ENCODE assay signal across 8 cellular contexts in genomic region chr6:26571592-26572296, GRCh38. TPM values are rescaled to one million over a fixed set of nuclear protein-coding genes. Genes with fewer than 3 reads are reported as not detected.
DNase-seq lines count a peak whose midpoint lies in the region; ATAC-seq, FAIRE-seq and TF ChIP-seq lines count a peak whose summit lies in the region.

No MANE protein-coding gene starts in this region.

- H4K91ac ChIP-seq in H1 (replicated peaks; ENCODE audit: insufficient read length, low read length), result no peak overlapping the region

- H4K20me1 ChIP-seq in GM23338 (replicated peaks; ENCODE audit: insufficient read depth), result no peaks in the 10 kb centered on the region
- H4K20me1 ChIP-seq in H1 (replicated peaks in 1 of 2; ENCODE audit: control insufficient read depth in 1 of 2, insufficient read depth in 2 of 2, low read length in 2 of 2), result no peaks in the 10 kb centered on the region

- H3K4me2 ChIP-seq in GM23338, result peak overlapping the region; percentile 71
- H3K4me2 ChIP-seq in H1 (ENCODE audit: insufficient read depth in 1 of 2, low read depth in 2 of 2, low read length in 2 of 2), result peak overlapping the region; percentile 49 to 63
- H3K4me2 ChIP-seq in mesendoderm (ENCODE audit: low read length), result peak overlapping the region; percentile 75

- H3K4me1 Mint-ChIP-seq in GM23338, result peaks cover 11% of the 10 kb centered on the region
- peaks cover 28% of the 10 kb centered on the region for H3K4me1 Mint-ChIP-seq in activated B cell treated with CpG ODN at 0.5 μM for 24 hours

- H3K9ac ChIP-seq in H1 (replicated peaks in 1 of 4; ENCODE audit: extremely low read depth in 1 of 4, low read depth in 3 of 4, low read length in 3 of 4) (peak overlapping the region in 3 of 4 experiments; percentile 24 to 56 (median 38); a peak in 3 of 7 replicates), mesendoderm (ENCODE audit: low read length) (peak overlapping the region; percentile 5), stomach smooth muscle (ENCODE audit: low read length in 2 of 2) (peak overlapping the region; percentile 11 to 29)

- no peak overlapping the region for H3K14ac ChIP-seq in H1 (ENCODE audit: insufficient read length)

- ATAC-seq in GM23338 (peak; percentile 62), activated B cell treated with CpG ODN at 0.5 μM for 24 hours (ENCODE audit: low read depth) (peak; percentile 26), HG02981 (IDR thresholded peaks at IDR 0.05; ENCODE audit: unreplicated experiment) (no peak)

- H3K9me3 Mint-ChIP-seq in GM23338, result peaks cover 14% of the 10 kb centered on the region; the same call in 2 of the 3 replicates
- no peaks in the 10 kb centered on the region for H3K9me3 Mint-ChIP-seq in activated B cell treated with CpG ODN at 0.5 μM for 24 hours

- peak overlapping the region; percentile 70 for H3K4me3 ChIP-seq in AG04449 (ENCODE audit: low read depth, low read length)
- peak overlapping the region; percentile 70 for H3K4me3 ChIP-seq in GM23338
- peak overlapping the region; percentile 86 to 92 (median 88) for H3K4me3 ChIP-seq in H1 (ENCODE audit: extremely low read depth in 1 of 4, insufficient read depth in 2 of 4, low read depth in 3 of 4, low read length in 4 of 4)
- H3K4me3 ChIP-seq in mesendoderm (ENCODE audit: low read length), result peak overlapping the region; percentile 66
- H3K4me3 ChIP-seq in stomach smooth muscle (ENCODE audit: low read length in 2 of 2), result peak overlapping the region; percentile 38 to 66

- peak; percentile 88 for FAIRE-seq in H1 (lab: Jason Lieb, UNC)

- peaks cover 7% of the 10 kb centered on the region; the same call in 1 of the 2 replicates for H3K4me1 ChIP-seq in GM23338 (ENCODE audit: insufficient read depth)
- H3K4me1 ChIP-seq in H1 (replicated peaks in 1 of 4; ENCODE audit: control insufficient read depth in 3 of 4, insufficient read depth in 4 of 4, low read length in 3 of 4), result no peaks in the 10 kb centered on the region
- H3K4me1 ChIP-seq in mesendoderm (ENCODE audit: control insufficient read depth, low read depth, low read length), result no peaks in the 10 kb centered on the region
- peaks cover 4% of the 10 kb centered on the region for H3K4me1 ChIP-seq in stomach smooth muscle (ENCODE audit: control insufficient read depth, insufficient read depth, low read length)

- H3K18ac ChIP-seq in H1 (ENCODE audit: extremely low read depth, low read length) (no peak overlapping the region), mesendoderm (ENCODE audit: low read length) (no peak overlapping the region)

- H3K27ac Mint-ChIP-seq in GM23338, result peak overlapping the region; percentile 95
- H3K27ac Mint-ChIP-seq in activated B cell treated with CpG ODN at 0.5 μM for 24 hours, result peak overlapping the region; percentile 85

- H4K5ac ChIP-seq in H1 (ENCODE audit: insufficient read length, low read depth, low read length), result no peak overlapping the region
- no peak overlapping the region for H4K5ac ChIP-seq in mesendoderm (ENCODE audit: low read length)

- H3K79me1 ChIP-seq in H1 (ENCODE audit: low read depth, low read length) (no peaks in the 10 kb centered on the region), mesendoderm (ENCODE audit: low read length) (no peaks in the 10 kb centered on the region)

- H3K23ac ChIP-seq in H1 (ENCODE audit: insufficient read length) (no peak overlapping the region), mesendoderm (ENCODE audit: low read length) (no peak overlapping the region)

- H3K4ac ChIP-seq in H1 (replicated peaks; ENCODE audit: insufficient read length, low read depth, low read length), result no peak overlapping the region
- no peak overlapping the region for H3K4ac ChIP-seq in mesendoderm (ENCODE audit: low read depth, low read length)

- no peak overlapping the region for H2BK20ac ChIP-seq in H1 (ENCODE audit: low read length)

- H2AK5ac ChIP-seq in H1 (ENCODE audit: low read depth, low read length), result no peak overlapping the region
- H2AK5ac ChIP-seq in mesendoderm (ENCODE audit: low read length), result no peak overlapping the region

- H2BK15ac ChIP-seq in H1 (ENCODE audit: low read length) (no peak overlapping the region), mesendoderm (replicated peaks; ENCODE audit: low read depth) (no peak overlapping the region)

- no peaks in the 10 kb centered on the region for H3K9me2 ChIP-seq in GM23338 (ENCODE audit: insufficient read depth)

- H3K79me2 ChIP-seq in GM23338 (replicated peaks; ENCODE audit: insufficient read depth) (no peaks in the 10 kb centered on the region), H1 (ENCODE audit: control insufficient read depth in 1 of 2, insufficient read depth in 2 of 2, low read length in 2 of 2) (no peaks in the 10 kb centered on the region), mesendoderm (ENCODE audit: control insufficient read depth, insufficient read depth, low read length) (no peaks in the 10 kb centered on the region)

- H2AFZ ChIP-seq in GM23338 (peak overlapping the region; percentile 87), H1 (ENCODE audit: low read length) (peak overlapping the region; percentile 90)

- CTCF ChIA-PET in AG04449 (lab: Yijun Ruan, JAX), result interaction anchor here (0.6 to 20.3 kb wide), 14 partner anchors 8 to 507 kb away, joined by 3 to 380 read pairs (median 6); partner anchors contain the start of gene ABT1
- CTCF ChIA-PET in activated B cell treated with CpG ODN at 0.5 μM for 24 hours (lab: Charles Lee), result interaction anchor here (1.3 to 6.4 kb wide), 5 partner anchors 17 to 507 kb away, joined by 3 to 37 read pairs (median 4); no protein-coding TSS in a partner anchor
- CTCF ChIA-PET in H1 (lab: Charles Lee; ENCODE audit: partially characterized antibody), result interaction anchor here (0.6 to 14.7 kb wide), 10 partner anchors 16 to 258 kb away, joined by 3 to 134 read pairs (median 4); partner anchors contain the start of gene ABT1

- DNase-seq in AG04449 (ENCODE audit: low read depth, low spot score), result no peak
- DNase-seq in GM23338 (ENCODE audit: low spot score), result peak; percentile 89
- DNase-seq in NCI-H345 (lab: John Stamatoyannopoulos, UW), result peak; percentile 92
- no peak for DNase-seq in activated B cell treated with CpG ODN at 0.5 μM for 24 hours
- DNase-seq in H1 (ENCODE audit: low read depth in 1 of 2, low spot score in 2 of 2), result peak in 1 of 2 experiments; percentile 87
- DNase-seq in mesendoderm, result peak; percentile 97

- WGBS in H1 (ENCODE audit: extremely low coverage in 1 of 2, insufficient coverage in 1 of 2, insufficient read length in 1 of 2, insufficient replicate concordance in 2 of 2, low coverage in 1 of 2, low lambda C conversion rate in 2 of 2, missing lambda C conversion rate in 1 of 2), 2 experiments, result 8% methylated on average over 24 of the region's 24 CpGs; no CpG with 5 or more reads in 1 of the 2 experiments
- no CpG with 5 or more reads among the region's 24 CpGs for WGBS in mesendoderm (ENCODE audit: extremely low coverage, insufficient coverage, low lambda C conversion rate)

- no peak; a peak in 1 of 3 replicates for TF ChIP-seq EP300 in H1 (IDR thresholded peaks at IDR 0.05; ENCODE audit: borderline replicate concordance in 1 of 2, low read depth in 2 of 2, low read length in 2 of 2)

- H3K36me3 ChIP-seq in GM23338 (ENCODE audit: insufficient read depth) (no peaks in the 10 kb centered on the region), H1 (ENCODE audit: control insufficient read depth in 2 of 4, insufficient read depth in 4 of 4, low read length in 3 of 4) (no peaks in the 10 kb centered on the region), mesendoderm (ENCODE audit: control insufficient read depth, insufficient read depth, low read length) (no peaks in the 10 kb centered on the region), stomach smooth muscle (ENCODE audit: control insufficient read depth in 2 of 2, insufficient read depth in 2 of 2, low read length in 2 of 2) (no peaks in the 10 kb centered on the region)

- TF ChIP-seq CTCF in AG04449 (IDR thresholded peaks at IDR 0.05; ENCODE audit: insufficient read depth, low read length, missing control alignments), result no peak
- no peak for TF ChIP-seq CTCF in GM23338 (conservative IDR thresholded peaks at IDR 0.05; ENCODE audit: low read depth in 2 of 2)
- no peak for TF ChIP-seq CTCF in activated B cell treated with CpG ODN at 0.5 μM for 24 hours (IDR thresholded peaks at IDR 0.05)
- 0 out of 4 replicates have a peak, but pooled peaks of 1 of the 3 experiments have one; percentile 5 for TF ChIP-seq CTCF in H1 (IDR thresholded peaks at IDR 0.05; ENCODE audit: control extremely low read depth in 1 of 3, insufficient read depth in 1 of 3, low read depth in 1 of 3, low read length in 3 of 3)

- no peaks in the 10 kb centered on the region for H3K27me3 ChIP-seq in GM23338 (ENCODE audit: insufficient read depth)
- no peaks in the 10 kb centered on the region for H3K27me3 ChIP-seq in H1 (replicated peaks in 1 of 4; ENCODE audit: control insufficient read depth in 3 of 4, extremely low read depth in 1 of 4, insufficient read depth in 3 of 4, low read length in 3 of 4)
- no peaks in the 10 kb centered on the region for H3K27me3 ChIP-seq in mesendoderm (ENCODE audit: insufficient read depth, low read length, poor library complexity)
- peaks cover 7 to 10% of the 10 kb centered on the region in 2 donors for H3K27me3 ChIP-seq in stomach smooth muscle (ENCODE audit: control insufficient read depth in 1 of 2, insufficient read depth in 2 of 2, low read length in 2 of 2)

- peak overlapping the region; percentile 96 for H3K4me3 Mint-ChIP-seq in GM23338
- peak overlapping the region; percentile 87 for H3K4me3 Mint-ChIP-seq in activated B cell treated with CpG ODN at 0.5 μM for 24 hours

- no peak overlapping the region for H2BK12ac ChIP-seq in H1 (ENCODE audit: low read depth, low read length)

- H3K9me3 ChIP-seq in H1 (ENCODE audit: insufficient read depth in 2 of 2, low read depth in 1 of 2, low read length in 1 of 2), result no peaks in the 10 kb centered on the region
- H3K9me3 ChIP-seq in stomach smooth muscle (ENCODE audit: control insufficient read depth in 2 of 2, low read length in 2 of 2), result no peaks in the 10 kb centered on the region

- H2BK120ac ChIP-seq in H1 (replicated peaks; ENCODE audit: low read depth, low read length) (no peak overlapping the region), mesendoderm (ENCODE audit: low read depth, low read length) (no peak overlapping the region)

- TF ChIP-seq RAD21 in H1 (IDR thresholded peaks at IDR 0.05 in 1 of 2, conservative IDR thresholded peaks at IDR 0.05 in 1 of 2; ENCODE audit: low read depth in 2 of 2, low read length in 2 of 2), result no peak

- no peak for TF ChIP-seq POLR2A in H1 (IDR thresholded peaks at IDR 0.05; ENCODE audit: control extremely low read depth in 1 of 2, low read depth in 2 of 2, low read length in 2 of 2)

- no peak overlapping the region for H2BK5ac ChIP-seq in H1 (ENCODE audit: low read depth, low read length)
- H2BK5ac ChIP-seq in mesendoderm (ENCODE audit: low read length), result no peak overlapping the region

- POLR2A ChIA-PET in AG04449 (lab: Yijun Ruan, JAX), result interaction anchor here (0.6 to 1.8 kb wide), 6 partner anchors 15 to 902 kb away, joined by 3 to 8 read pairs (median 3); partner anchors contain the start of gene HMGN4
- POLR2A ChIA-PET in activated B cell treated with CpG ODN at 0.5 μM for 24 hours (lab: Charles Lee), result interaction anchor here (0.6 to 2.0 kb wide), 12 partner anchors 8 to 1570 kb away, joined by 3 to 8 read pairs (median 5); partner anchors contain the start of gene HMGN4
- POLR2A ChIA-PET in H1 (lab: Charles Lee; ENCODE audit: partially characterized antibody), result interaction anchor here (0.6 to 2.1 kb wide), 10 partner anchors 17 to 287 kb away, joined by 3 to 10 read pairs (median 4); partner anchors contain the start of gene HMGN4

- H3K56ac ChIP-seq in H1 (replicated peaks; ENCODE audit: insufficient read length, low read depth, low read length) (no peak overlapping the region), mesendoderm (ENCODE audit: low read length) (peak overlapping the region; percentile 34)

- intact Hi-C loops in activated B cell treated with CpG ODN at 0.5 μM for 24 hours (cut with micrococcal nuclease), result loop anchor here (1.0 to 10.0 kb wide), 5 partner anchors 24 to 1113 kb away; no protein-coding TSS in a partner anchor

- H3K36me3 Mint-ChIP-seq in GM23338 (ENCODE audit: low read depth), result peaks cover 6% of the 10 kb centered on the region; the same call in 1 of the 3 replicates
- H3K36me3 Mint-ChIP-seq in activated B cell treated with CpG ODN at 0.5 μM for 24 hours (ENCODE audit: low read depth), result peaks cover 11% of the 10 kb centered on the region

- no peaks in the 10 kb centered on the region for H3K23me2 ChIP-seq in H1 (ENCODE audit: low read depth, low read length)

- no peak overlapping the region for H3K27ac ChIP-seq in GM23338 (ENCODE audit: low read depth)
- H3K27ac ChIP-seq in H1 (ENCODE audit: low read depth, low read length), result peak overlapping the region; percentile 35; the same call in 1 of the 2 replicates
- H3K27ac ChIP-seq in mesendoderm (ENCODE audit: low read depth, low read length), result no peak overlapping the region
- no peak overlapping the region for H3K27ac ChIP-seq in stomach smooth muscle (ENCODE audit: low read length)

- H3K27me3 Mint-ChIP-seq in GM23338 (ENCODE audit: insufficient read depth, low read depth, poor library complexity), result peaks cover 37% of the 10 kb centered on the region
- H3K27me3 Mint-ChIP-seq in activated B cell treated with CpG ODN at 0.5 μM for 24 hours, result peaks cover 3% of the 10 kb centered on the region

- H3F3A ChIP-seq in GM23338 (replicated peaks; ENCODE audit: low read depth), result no peaks in the 10 kb centered on the region

- H4K8ac ChIP-seq in H1 (ENCODE audit: extremely low read depth, insufficient read depth, low read length), result no peak overlapping the region
- H4K8ac ChIP-seq in mesendoderm (ENCODE audit: low read depth, low read length), result no peak overlapping the region

RNA-seq across cellular contexts. Expression of gene ABT1, which starts 25.0 kb away (rescaled TPM):
- total RNA-seq in GM23338 (2014; rRNA removed; shearing (Covaris generic)), result 25.7 and 28.9 TPM in 2 replicates
- polyA plus RNA-seq in GM23338 (2016; fragmentation: Nextera tagmentation; extraction: Ambion mirVana) (28.5 and 29.1 TPM in 2 replicates), H1 (2011; rRNA removed) (28.4 and 30.7 TPM in 2 replicates)
- 30.7 and 30.8 TPM in 2 replicates for total RNA-seq in activated B cell treated with CpG ODN at 0.5 μM for 24 hours
- 20.5 and 20.6 TPM in 2 replicates for total RNA-seq in H1 (2021; fragmentation: NEBNext Ultra II Directional; extraction: Animal tissue kit (Norgen Biotek cat#: 25700))
- polyA plus RNA-seq in H1 (2011; cell fraction: cytosol; rRNA removed), result 26.5 TPM
- 17.6 TPM for polyA plus RNA-seq in H1 (2011; cell fraction: nucleus; rRNA removed)
- polyA plus RNA-seq in H1 (2012, experiment 1 of 2), result 15.1 to 19.6 TPM (median 18.5 TPM) in 4 replicates
- 19.3 TPM for polyA plus RNA-seq in H1 (2012, experiment 2 of 2)
- 16.1 TPM for polyA plus RNA-seq in H1 (2013, experiment 1 of 2)
- 16.3 TPM for polyA plus RNA-seq in H1 (2013, experiment 2 of 2)
- 10.8 and 10.9 TPM in 2 replicates for polyA minus RNA-seq in H1 (2011; rRNA and poly(A)+ RNA removed)
- 10.6 TPM for polyA minus RNA-seq in H1 (2011; cell fraction: cytosol; rRNA and poly(A)+ RNA removed)
- 12.5 TPM for polyA minus RNA-seq in H1 (2011; cell fraction: nucleus; rRNA and poly(A)+ RNA removed)
- polyA plus RNA-seq in mesendoderm (2013, experiment 1 of 2), result 24.5 TPM
- polyA plus RNA-seq in mesendoderm (2013, experiment 2 of 2), result 24.8 TPM

RNA-seq across cellular contexts. Expression of gene HMGN4, which starts 33.6 kb away (rescaled TPM):
- total RNA-seq in GM23338 (2014; rRNA removed; shearing (Covaris generic)), result 76.5 and 91.4 TPM in 2 replicates
- polyA plus RNA-seq in GM23338 (2016; fragmentation: Nextera tagmentation; extraction: Ambion mirVana) (26.2 and 35.3 TPM in 2 replicates), H1 (2011; rRNA removed) (18.3 and 23.4 TPM in 2 replicates)
- 74.5 and 82.2 TPM in 2 replicates for total RNA-seq in activated B cell treated with CpG ODN at 0.5 μM for 24 hours
- 61.9 and 66.4 TPM in 2 replicates for total RNA-seq in H1 (2021; fragmentation: NEBNext Ultra II Directional; extraction: Animal tissue kit (Norgen Biotek cat#: 25700))
- 36.0 TPM for polyA plus RNA-seq in H1 (2011; cell fraction: cytosol; rRNA removed)
- polyA plus RNA-seq in H1 (2011; cell fraction: nucleus; rRNA removed), result 10.5 TPM
- polyA plus RNA-seq in H1 (2012, experiment 1 of 2), result 47.5 to 70.6 TPM (median 56.2 TPM) in 4 replicates
- 12.3 TPM for polyA plus RNA-seq in H1 (2012, experiment 2 of 2)
- 31.2 TPM for polyA plus RNA-seq in H1 (2013, experiment 1 of 2)
- polyA plus RNA-seq in H1 (2013, experiment 2 of 2), result 33.0 TPM
- 26.4 and 39.0 TPM in 2 replicates for polyA minus RNA-seq in H1 (2011; rRNA and poly(A)+ RNA removed)
- 23.9 TPM for polyA minus RNA-seq in H1 (2011; cell fraction: cytosol; rRNA and poly(A)+ RNA removed)
- polyA minus RNA-seq in H1 (2011; cell fraction: nucleus; rRNA and poly(A)+ RNA removed), result 10.3 TPM
- polyA plus RNA-seq in mesendoderm (2013, experiment 1 of 2), result 28.8 TPM
- 30.9 TPM for polyA plus RNA-seq in mesendoderm (2013, experiment 2 of 2)

Comparison
In these comparisons a context has a peak if more than half of its experiments do, and no peak if none do; other contexts are left out.
1. DNase-seq: peak in GM23338 (single experiment), NCI-H345 (single experiment) and mesendoderm (single experiment); none in AG04449 (single experiment) and activated B cell treated with CpG ODN at 0.5 μM for 24 hours (single experiment).
2. Peak in every context shown above with its lines, with median percentiles within 50 percentile points of each other: H3K4me3 ChIP-seq, H3K4me2 ChIP-seq and H3K9ac ChIP-seq.